Comparison of ENCODE assay signal across 23 cellular contexts in the genomic region with DNA sequence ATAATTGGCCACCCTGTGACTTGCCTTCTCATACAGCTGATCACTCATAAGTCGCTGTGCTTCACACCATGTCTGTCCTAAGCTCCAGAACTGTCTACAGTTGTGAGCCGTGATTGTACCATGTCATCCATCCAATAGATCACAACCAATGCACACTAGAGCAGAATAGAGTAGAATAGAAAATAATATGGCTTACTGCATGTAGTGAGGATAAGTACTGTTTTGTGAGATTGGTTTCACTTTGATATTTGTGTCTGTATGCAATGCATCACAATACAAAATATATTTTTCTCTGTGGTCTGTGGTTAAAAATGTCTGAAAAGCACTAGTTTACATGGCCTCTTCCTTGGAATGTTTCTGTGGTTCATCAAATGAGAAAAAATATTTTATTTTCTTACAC.
"Had no signal": no experiment of that assay in that cellular context is flagged by ENCODE, and none has a peak within 500 bp of the region (broad histone marks: within the 10 kb centered on the region; RNA-seq: fewer than 3 reads in every experiment).

No MANE protein-coding gene starts in this region.

- H3K9ac ChIP-seq: KMS-11 had no signal

- H3K27ac ChIP-seq: KMS-11, SJCRH30 had no signal

- DNase-seq: Kasumi-1; MV-4-11; NCI-H1092; NCI-H1105 treated with DMSO at 0.1 percent for 48 hours; NCI-H1417 treated with DMSO at 0.1 percent for 48 hours; NCI-H146; NCI-H1694 treated with DMSO at 0.1 percent for 48 hours; NCI-H2029; NCI-H2081 treated with DMSO at 0.1 percent for 48 hours; NCI-H2171; NCI-H226; NCI-H446; NCI-H510A; NCI-H524 treated with DMSO at 0.1 percent for 48 hours; NCI-H69; NCI-H774; NK-92 treated with Interleukin-12 subunit alpha and Interleukin-12 subunit beta, amount 100 ng/mL, for 24 hours; PC-3; SHP77 treated with DMSO at 0.1 percent for 48 hours; SJCRH30 had no signal

- H3K4me1 Mint-ChIP-seq: IgD-negative memory B cell had no signal

- H3K27ac Mint-ChIP-seq: IgD-negative memory B cell had no signal

- H3K36me3 Mint-ChIP-seq: IgD-negative memory B cell had no signal

- H3K4me3 Mint-ChIP-seq: IgD-negative memory B cell had no signal

- H3K36me3 ChIP-seq: SJCRH30 had no signal

- H3K4me3 ChIP-seq: K562, SJCRH30 had no signal

- H3K4me2 ChIP-seq: KMS-11 had no signal

- H3K9me3 ChIP-seq: SJCRH30 had no signal

- H3K27me3 Mint-ChIP-seq: IgD-negative memory B cell had no signal

- H3K4me1 ChIP-seq: SJCRH30 had no signal
